In genomic region chr1:226223157-226223785, GRCh38 we compare ENCODE assay signal across 10 cellular contexts. TPM values are rescaled to one million over a fixed set of nuclear protein-coding genes. Genes with fewer than 3 reads are reported as not detected.
DNase-seq lines count a peak whose midpoint lies in the region; ATAC-seq, FAIRE-seq and TF ChIP-seq lines count a peak whose summit lies in the region.
"Had no signal": no experiment of that assay in that cellular context is flagged by ENCODE, and none has a peak within 500 bp of the region (broad histone marks: within the 10 kb centered on the region; RNA-seq: fewer than 3 reads in every experiment).

Gene MIXL1, plus strand, starts transcription at chr1:226223664. Its CDS starts 18 bp downstream, at chr1:226223682.

- TF ChIP-seq CTCF in GM12878 (IDR thresholded peaks at IDR 0.05 in 2 of 3, conservative IDR thresholded peaks at IDR 0.05 in 1 of 3; ENCODE audit: control insufficient read depth in 2 of 3, extremely low read depth in 1 of 3, insufficient read depth in 1 of 3, low read depth in 3 of 3, low read length in 3 of 3): no peak

- ATAC-seq in GM19025 (IDR thresholded peaks at IDR 0.05; ENCODE audit: low read depth, unreplicated experiment) (peak; percentile 33), HG03175 (IDR thresholded peaks at IDR 0.05; ENCODE audit: unreplicated experiment) (peak; percentile 32), GM12878 (peak; percentile 45)

- no peak for FAIRE-seq in GM12878 (lab: Jason Lieb, UNC)

- peaks cover 0 to 12% (median 0%) of the 10 kb centered on the region in 11 experiments; a peak in 4 of 22 replicates for H3K36me3 ChIP-seq in BLaER1 treated with 17β-estradiol and CSF1 and Interleukin-3, amounts not matched to agents 10 nM and 100 nM
- H3K36me3 ChIP-seq in GM12878 (ENCODE audit: control insufficient read depth in 2 of 2, insufficient read depth in 2 of 2, low read length in 1 of 2): no peaks in the 10 kb centered on the region
- no peaks in the 10 kb centered on the region for H3K36me3 ChIP-seq in mesenchymal stem cell (ENCODE audit: control insufficient read depth in 1 of 2, insufficient read depth in 2 of 2, low read depth in 1 of 2, low read length in 2 of 2)

- peaks cover 57 to 86% (median 71%) of the 10 kb centered on the region in 11 experiments for H3K27me3 ChIP-seq in BLaER1 treated with 17β-estradiol and CSF1 and Interleukin-3, amounts not matched to agents 10 nM and 100 nM
- no peaks in the 10 kb centered on the region for H3K27me3 ChIP-seq in GM12878 (replicated peaks in 1 of 2; ENCODE audit: control insufficient read depth in 2 of 2, insufficient read depth in 2 of 2, low read length in 1 of 2)
- H3K27me3 ChIP-seq in mesenchymal stem cell (ENCODE audit: control insufficient read depth in 1 of 2, insufficient read depth in 1 of 2, low read length in 2 of 2): peaks cover 16 to 28% of the 10 kb centered on the region in 2 experiments

- H3K9ac ChIP-seq in BLaER1 treated with 17β-estradiol and CSF1 and Interleukin-3, amounts not matched to agents 10 nM and 100 nM: peak within 1 kb of the TSS in 7 of 11 experiments; percentile 18 to 58 (median 36); a peak in 10 of 22 replicates
- no peak within 1 kb of the TSS; the same call in 1 of the 2 replicates for H3K9ac ChIP-seq in GM12878 (ENCODE audit: control insufficient read depth, insufficient read depth, low read length)
- H3K9ac ChIP-seq in mesenchymal stem cell (ENCODE audit: low read length): no peak within 1 kb of the TSS

- DNase-seq in GM12878 (ENCODE audit: low read depth, low spot score) (no peak), mesenchymal stem cell (peak; percentile 23), NCI-H1105 (lab: John Stamatoyannopoulos, UW) (no peak), cerebellum (ENCODE audit: low spot score) (no peak), posterior vena cava (ENCODE audit: low spot score) (no peak)

- H4K91ac ChIP-seq in mesenchymal stem cell (ENCODE audit: low read length): no peak within 1 kb of the TSS

- CTCF ChIA-PET in GM12878 (lab: Yijun Ruan, JAX): interaction anchor here (0.9 to 1.4 kb wide), 2 partner anchors 23 to 98 kb away, joined by 3 to 5 read pairs; no protein-coding TSS in a partner anchor

- RAD21 ChIA-PET in GM12878 (lab: Charles Lee; ENCODE audit: unreplicated experiment): interaction anchor here (0.6 to 1.5 kb wide), 2 partner anchors 39 to 97 kb away, joined by 3 to 6 read pairs; no protein-coding TSS in a partner anchor

- peaks cover 0 to 11% (median 10%) of the 10 kb centered on the region in 10 experiments; a peak in 18 of 20 replicates for H3K4me1 ChIP-seq in BLaER1 treated with 17β-estradiol and CSF1 and Interleukin-3, amounts not matched to agents 10 nM and 100 nM
- no peaks in the 10 kb centered on the region; the same call in 1 of the 2 replicates for H3K4me1 ChIP-seq in GM12878 (ENCODE audit: control insufficient read depth, insufficient read depth, low read length)
- H3K4me1 ChIP-seq in mesenchymal stem cell (ENCODE audit: control insufficient read depth, insufficient read depth, low read depth, low read length): peaks cover 9% of the 10 kb centered on the region

- H3K79me1 ChIP-seq in mesenchymal stem cell (replicated peaks; ENCODE audit: low read length, poor library complexity, severe bottlenecking): no peaks in the 10 kb centered on the region

- H4K20me1 ChIP-seq in BLaER1 treated with 17β-estradiol and CSF1 and Interleukin-3, amounts not matched to agents 10 nM and 100 nM: peaks cover 0 to 29% (median 9%) of the 10 kb centered on the region in 11 experiments; a peak in 8 of 22 replicates
- H4K20me1 ChIP-seq in GM12878 (ENCODE audit: control insufficient read depth, insufficient read depth): no peaks in the 10 kb centered on the region

- no peaks in the 10 kb centered on the region for H3K79me2 ChIP-seq in GM12878 (ENCODE audit: control insufficient read depth, insufficient read depth, low read length)

- H3K18ac ChIP-seq in mesenchymal stem cell (ENCODE audit: low read depth in 1 of 2, low read length in 2 of 2): peak within 1 kb of the TSS in 1 of 2 experiments; percentile 50

- SMC1A ChIA-PET in GM12878 (lab: Charles Lee; ENCODE audit: uncharacterized antibody, unreplicated experiment): interaction anchor here (1.3 kb wide), 1 partner anchor 202 kb away, joined by 3 read pairs; no protein-coding TSS in a partner anchor

- H2AFZ ChIP-seq in GM12878 (ENCODE audit: control insufficient read depth, low read depth, low read length) (peak within 1 kb of the TSS; percentile 47), mesenchymal stem cell (ENCODE audit: low read depth, low read length) (peak within 1 kb of the TSS; percentile 88)

- H2BK120ac ChIP-seq in mesenchymal stem cell (ENCODE audit: low read depth, low read length): no peak within 1 kb of the TSS

- no peak within 1 kb of the TSS for H3K14ac ChIP-seq in mesenchymal stem cell (ENCODE audit: low read length in 2 of 2)

- H4K8ac ChIP-seq in mesenchymal stem cell (ENCODE audit: low read length): peak within 1 kb of the TSS; percentile 37

- TF ChIP-seq EP300 in GM12878 (IDR thresholded peaks at IDR 0.05; ENCODE audit: borderline replicate concordance in 1 of 2, control insufficient read depth in 1 of 2, low read depth in 2 of 2, low read length in 2 of 2): no peak

- no peak within 1 kb of the TSS for H2BK12ac ChIP-seq in mesenchymal stem cell (ENCODE audit: low read length in 2 of 2)

- POLR2A ChIA-PET in GM12878 (lab: Charles Lee): no interaction called here

- peak within 1 kb of the TSS; percentile 47 to 68 (median 56) for H3K4me3 ChIP-seq in BLaER1 treated with 17β-estradiol and CSF1 and Interleukin-3, amounts not matched to agents 10 nM and 100 nM
- H3K4me3 ChIP-seq in GM12878 (peak within 1 kb of the TSS; percentile 70), mesenchymal stem cell (ENCODE audit: insufficient read depth in 1 of 2, low read depth in 1 of 2, low read length in 2 of 2) (peak within 1 kb of the TSS; percentile 67 to 71)

- H3K4me2 ChIP-seq in BLaER1 treated with 17β-estradiol and CSF1 and Interleukin-3, amounts not matched to agents 10 nM and 100 nM: peak within 1 kb of the TSS; percentile 79 to 96 (median 89)
- peak within 1 kb of the TSS; percentile 80 for H3K4me2 ChIP-seq in GM12878 (ENCODE audit: control insufficient read depth, insufficient read depth)
- H3K4me2 ChIP-seq in mesenchymal stem cell (ENCODE audit: low read length, poor library complexity, severe bottlenecking): peak within 1 kb of the TSS; percentile 100

- TF ChIP-seq RAD21 in GM12878 (IDR thresholded peaks at IDR 0.05; ENCODE audit: insufficient read depth, low read depth, low read length): no peak

- TF ChIP-seq POLR2A in GM12878 (IDR thresholded peaks at IDR 0.05; ENCODE audit: low read depth, low read length): no peak

- intact Hi-C loops in GM12878 (cut with micrococcal nuclease; ENCODE audit: unreplicated experiment) (no loop called here), posterior vena cava (cut with DNase I) (no loop called here)

- 6% methylated on average over 36 of the region's 62 CpGs for WGBS in GM12878 (ENCODE audit: insufficient coverage, insufficient replicate concordance, low lambda C conversion rate, missing lambda C conversion rate)
- 2% methylated on average over 53 of the region's 62 CpGs for WGBS in mesenchymal stem cell

- H3K4ac ChIP-seq in mesenchymal stem cell (ENCODE audit: low read depth in 1 of 2, low read length in 2 of 2): peak within 1 kb of the TSS in 1 of 2 experiments; percentile 30

- in situ Hi-C loops in GM12878 (cut with MboI): no loop called here

- no peak within 1 kb of the TSS for H2AK5ac ChIP-seq in mesenchymal stem cell (ENCODE audit: low read length, severe bottlenecking)

- no peak within 1 kb of the TSS for H2BK15ac ChIP-seq in mesenchymal stem cell (ENCODE audit: low read depth, poor library complexity, severe bottlenecking)

- no peak within 1 kb of the TSS for H2BK5ac ChIP-seq in mesenchymal stem cell (ENCODE audit: low read depth, low read length, poor library complexity, severe bottlenecking)

- BruUV-seq in GM12878 (replicated peaks; lab: Mats Ljungman, UMichigan): no TSS peak

- H3K23ac ChIP-seq in mesenchymal stem cell (ENCODE audit: low read length in 2 of 2): peak within 1 kb of the TSS in 1 of 2 experiments; percentile 97

- no peaks in the 10 kb centered on the region for H3K9me3 ChIP-seq in BLaER1 treated with 17β-estradiol and CSF1 and Interleukin-3, amounts not matched to agents 10 nM and 100 nM (replicated peaks in 1 of 11)
- H3K9me3 ChIP-seq in GM12878 (replicated peaks; ENCODE audit: control insufficient read depth, insufficient read depth, low read length): no peaks in the 10 kb centered on the region
- H3K9me3 ChIP-seq in mesenchymal stem cell (ENCODE audit: control insufficient read depth, low read length): no peaks in the 10 kb centered on the region

- H3K27ac ChIP-seq in BLaER1 treated with 17β-estradiol and CSF1 and Interleukin-3, amounts not matched to agents 10 nM and 100 nM: no peak within 1 kb of the TSS
- H3K27ac ChIP-seq in GM12878 (ENCODE audit: control insufficient read depth, insufficient read depth) (no peak within 1 kb of the TSS), mesenchymal stem cell (ENCODE audit: low read length, poor library complexity, severe bottlenecking) (no peak within 1 kb of the TSS)

TF ChIP-seq in GM12878, 131 proteins besides CTCF, POLR2A, EP300 and RAD21:
- TF ChIP-seq GATAD2B (conservative IDR thresholded peaks at IDR 0.05; ENCODE audit: low read depth): 0 out of 2 replicates have a peak, but pooled peaks have one; percentile 8
- no peak for TF ChIP-seq JUND (IDR thresholded peaks at IDR 0.05; ENCODE audit: low read depth, low read length)
- TF ChIP-seq BHLHE40 (IDR thresholded peaks at IDR 0.05; ENCODE audit: borderline replicate concordance in 1 of 2, low read depth in 2 of 2, low read length in 1 of 2): peak in 1 of 2 experiments; percentile 63; a peak in 1 of 4 replicates

RNA-seq across cellular contexts. Expression of gene MIXL1, which starts in this region (rescaled TPM):
- total RNA-seq in GM12878 (2013; cell fraction: nucleolus; rRNA removed): not detected in 2 replicates
- total RNA-seq in GM12878 (2014; rRNA removed) (0.11 TPM in 2 replicates), GM12878 (2014; rRNA removed; fragmentation: Illumina TruSeq; extraction: Trizol) (0.14 and 0.18 TPM in 2 replicates), GM12878 (2021) (0.23 and 0.40 TPM in 2 replicates), cerebellum (0.18 TPM), posterior vena cava (not detected)
- polyA plus RNA-seq in GM12878 (2011; ENCODE audit: low read depth): 0.98 TPM
- polyA plus RNA-seq in GM12878 (2011; rRNA removed) (not detected in 2 replicates), GM12878 (2014; fragmentation: Illumina TruSeq; extraction: Trizol) (0.19 TPM in 1 of 2 replicates, not detected in the other), GM12878 (2014; fragmentation: Nextera tagmentation; extraction: Ambion mirVana) (under 1 TPM; 0.18 to 0.24 TPM), GM12878 (2014; rRNA removed) (0.27 TPM in 1 of 2 replicates, not detected in the other), GM12878 (2016; fragmentation: Nextera tagmentation; extraction: Ambion mirVana) (under 1 TPM; 0.20 to 0.25 TPM)
- 0.03 TPM in 1 of 2 replicates, not detected in the other for polyA plus RNA-seq in GM12878 (2011; cell fraction: cytosol; rRNA removed)
- polyA plus RNA-seq in GM12878 (2011; cell fraction: nucleus; rRNA removed): not detected in 2 replicates
- polyA plus RNA-seq in GM12878 (2012): 0.39 and 0.45 TPM in 2 replicates
- not detected in 2 replicates for polyA minus RNA-seq in GM12878 (2011; rRNA and poly(A)+ RNA removed)
- not detected in 2 replicates for polyA minus RNA-seq in GM12878 (2011; cell fraction: cytosol; rRNA and poly(A)+ RNA removed)
- not detected in 2 replicates for polyA minus RNA-seq in GM12878 (2011; cell fraction: nucleus; rRNA and poly(A)+ RNA removed)
- polyA plus RNA-seq in mesenchymal stem cell (2013, experiment 1 of 2): 0.14 TPM
- polyA plus RNA-seq in mesenchymal stem cell (2013, experiment 2 of 2): 0.15 TPM
- total RNA-seq: LHCN-M2, renal cortical epithelial cell had no signal

Comparison
In these comparisons a context has a peak if more than half of its experiments do, and no peak if none do; other contexts are left out.
1. Peak in ATAC-seq, H3K4me3 ChIP-seq and H3K4me2 ChIP-seq in GM12878; RNA of the gene not detected or under 1 TPM.
2. H3K9ac ChIP-seq: peak in BLaER1 treated with 17β-estradiol and CSF1 and Interleukin-3, amounts not matched to agents 10 nM and 100 nM (7 of 11); none in GM12878 (single experiment) and mesenchymal stem cell (single experiment).
3. Peak in every context shown above with its lines, with median percentiles within 50 percentile points of each other: H3K4me2 ChIP-seq, H3K4me3 ChIP-seq and ATAC-seq.